ENCODE assay signal across 8 cellular contexts in genomic region chr7:6577369-6578113, GRCh38. TPM values are rescaled to one million over a fixed set of nuclear protein-coding genes. Genes with fewer than 3 reads are reported as not detected.
A peak's percentile ranks its signal among the peaks of the same experiment; 100 is the strongest.
DNase-seq lines count a peak whose midpoint lies in the region; ATAC-seq and TF ChIP-seq lines count a peak whose summit lies in the region.

Gene ZDHHC4, plus strand, starts transcription at chr7:6577454. Its CDS starts 3,108 bp downstream, at chr7:6580562.

- no peaks in the 10 kb centered on the region for H3K4me1 ChIP-seq in endodermal cell (ENCODE audit: control insufficient read depth, insufficient read depth, low read length)

- no peak for TF ChIP-seq CTCF in endodermal cell (conservative IDR thresholded peaks at IDR 0.05)
- TF ChIP-seq CTCF in mesothelial cell of epicardium (IDR thresholded peaks at IDR 0.05; ENCODE audit: unreplicated experiment) = no peak

- H3K36me3 Mint-ChIP-seq in activated CD8-positive, alpha-beta memory T cell treated with anti-CD3 and anti-CD28 coated beads, Interleukin-2, amount 10 ng/mL, durations not matched to agents 7 days and 5 days = peaks cover 21% of the 10 kb centered on the region
- H3K36me3 Mint-ChIP-seq in endodermal cell (ENCODE audit: low read depth) = peaks cover 30% of the 10 kb centered on the region
- H3K36me3 Mint-ChIP-seq in mesothelial cell of epicardium = peaks cover 23% of the 10 kb centered on the region

- no peaks in the 10 kb centered on the region for H3K27me3 ChIP-seq in endodermal cell (ENCODE audit: control insufficient read depth, insufficient read depth, low read length, poor library complexity, severe bottlenecking)

- peaks cover 34% of the 10 kb centered on the region for H3K4me1 Mint-ChIP-seq in activated CD8-positive, alpha-beta memory T cell treated with anti-CD3 and anti-CD28 coated beads, Interleukin-2, amount 10 ng/mL, durations not matched to agents 7 days and 5 days
- H3K4me1 Mint-ChIP-seq in endodermal cell = peaks cover 6% of the 10 kb centered on the region
- peaks cover 5% of the 10 kb centered on the region for H3K4me1 Mint-ChIP-seq in mesothelial cell of epicardium

- peak; percentile 94 for ATAC-seq in GM21367 (IDR thresholded peaks at IDR 0.05; ENCODE audit: unreplicated experiment)
- ATAC-seq in activated CD8-positive, alpha-beta memory T cell treated with anti-CD3 and anti-CD28 coated beads, Interleukin-2, amount 10 ng/mL, durations not matched to agents 7 days and 5 days = peak; percentile 97

- peak within 1 kb of the TSS; percentile 60 for H3K9ac ChIP-seq in endodermal cell (ENCODE audit: extremely low read depth, low read length, poor library complexity, severe bottlenecking)

- peak within 1 kb of the TSS; percentile 78 for H3K4me3 ChIP-seq in endodermal cell (ENCODE audit: low read length)

- CTCF ChIA-PET in activated CD8-positive, alpha-beta memory T cell treated with anti-CD3 and anti-CD28 coated beads, Interleukin-2, amount 10 ng/mL, durations not matched to agents 7 days and 5 days (lab: Charles Lee) = interaction anchor here (0.6 to 6.2 kb wide), 4 partner anchors 13 to 46 kb away, joined by 3 to 60 read pairs (median 5); partner anchors contain the start of gene INTS15

- no peaks in the 10 kb centered on the region for H3K9me3 Mint-ChIP-seq in activated CD8-positive, alpha-beta memory T cell treated with anti-CD3 and anti-CD28 coated beads, Interleukin-2, amount 10 ng/mL, durations not matched to agents 7 days and 5 days (ENCODE audit: low read depth)
- H3K9me3 Mint-ChIP-seq in endodermal cell (no peaks in the 10 kb centered on the region), mesothelial cell of epicardium (no peaks in the 10 kb centered on the region)

- WGBS in endodermal cell (ENCODE audit: insufficient coverage in 1 of 2, insufficient read length in 1 of 2), 2 experiments = 33 to 45% methylated on average over 27 to 50 of the region's 51 CpGs

- peak within 1 kb of the TSS; percentile 80 for H3K4me3 Mint-ChIP-seq in activated CD8-positive, alpha-beta memory T cell treated with anti-CD3 and anti-CD28 coated beads, Interleukin-2, amount 10 ng/mL, durations not matched to agents 7 days and 5 days
- H3K4me3 Mint-ChIP-seq in endodermal cell (peak within 1 kb of the TSS; percentile 73), mesothelial cell of epicardium (peak within 1 kb of the TSS; percentile 89)

- H3K27ac Mint-ChIP-seq in activated CD8-positive, alpha-beta memory T cell treated with anti-CD3 and anti-CD28 coated beads, Interleukin-2, amount 10 ng/mL, durations not matched to agents 7 days and 5 days = peak within 1 kb of the TSS; percentile 89
- peak within 1 kb of the TSS; percentile 93 for H3K27ac Mint-ChIP-seq in endodermal cell
- H3K27ac Mint-ChIP-seq in mesothelial cell of epicardium = peak within 1 kb of the TSS; percentile 97

- peak; percentile 90 for DNase-seq in COR-L47 (lab: John Stamatoyannopoulos, UW)
- peak; percentile 81 for DNase-seq in HT1080 (ENCODE audit: low read depth)
- peak; percentile 85 for DNase-seq in NOMO-1 treated with dmso at 0.1 percent for 144 hours (lab: John Stamatoyannopoulos, UW; ENCODE audit: unreplicated experiment)
- peak; percentile 92 for DNase-seq in activated CD8-positive, alpha-beta memory T cell treated with anti-CD3 and anti-CD28 coated beads, Interleukin-2, amount 10 ng/mL, durations not matched to agents 7 days and 5 days
- DNase-seq in endodermal cell = peak; percentile 87
- peak; percentile 74 to 86 for DNase-seq in mesothelial cell of epicardium (ENCODE audit: low spot score in 2 of 2, unreplicated experiment in 2 of 2)
- peak; percentile 70 to 79 for DNase-seq in stimulated activated CD8-positive, alpha-beta memory T cell treated with anti-CD3 and anti-CD28 coated beads, Interleukin-15, amount 100 ng/mL, for 4 hours (ENCODE audit: low read depth in 2 of 2)

- peak within 1 kb of the TSS; percentile 79 for H3K27ac ChIP-seq in endodermal cell (ENCODE audit: low read depth, low read length)

- H3K9me3 ChIP-seq in endodermal cell (ENCODE audit: control insufficient read depth, low read length) = no peaks in the 10 kb centered on the region

- no peaks in the 10 kb centered on the region for H3K27me3 Mint-ChIP-seq in activated CD8-positive, alpha-beta memory T cell treated with anti-CD3 and anti-CD28 coated beads, Interleukin-2, amount 10 ng/mL, durations not matched to agents 7 days and 5 days
- H3K27me3 Mint-ChIP-seq in endodermal cell (ENCODE audit: insufficient read depth) = peaks cover 5% of the 10 kb centered on the region
- peaks cover 3% of the 10 kb centered on the region for H3K27me3 Mint-ChIP-seq in mesothelial cell of epicardium (ENCODE audit: low read depth)

- H3K36me3 ChIP-seq in endodermal cell (ENCODE audit: control insufficient read depth, insufficient read depth, low read length) = peaks cover 18% of the 10 kb centered on the region

RNA-seq across cellular contexts. Expression of gene ZDHHC4, which starts in this region (rescaled TPM):
- total RNA-seq in HT1080 (2014; rRNA removed; shearing (Covaris generic)) = 41.7 and 55.9 TPM in 2 replicates
- 57.7 and 60.0 TPM in 2 replicates for polyA plus RNA-seq in HT1080 (2015; cell fraction: cytosol; rRNA removed)
- 34.2 and 36.1 TPM in 2 replicates for polyA plus RNA-seq in HT1080 (2015; cell fraction: nucleus; rRNA removed)
- 10 to 100 TPM; 30.1 to 33.2 TPM for total RNA-seq in activated CD8-positive, alpha-beta memory T cell treated with anti-CD3 and anti-CD28 coated beads, Interleukin-2, amount 10 ng/mL, durations not matched to agents 7 days and 5 days
- total RNA-seq in endodermal cell (10 to 100 TPM; 79.1 to 85.6 TPM), mesothelial cell of epicardium (66.9 to 75.3 TPM (median 67.9 TPM) in 3 replicates)
- polyA plus RNA-seq in endodermal cell (2013, experiment 1 of 2) = 62.8 TPM
- 47.9 TPM for polyA plus RNA-seq in endodermal cell (2013, experiment 2 of 2)

Comparison
In these comparisons a context has a peak if more than half of its experiments do, and no peak if none do; other contexts are left out.
1. Peak in every context shown above with its lines: DNase-seq, ATAC-seq, H3K4me3 ChIP-seq and H3K27ac ChIP-seq.